Comparison of ENCODE assay signal across 29 cellular contexts in genomic region chr2:140552634-140553033, GRCh38.
"Had no signal": no experiment of that assay in that cellular context is flagged by ENCODE, and none has a peak within 500 bp of the region (broad histone marks: within the 10 kb centered on the region; RNA-seq: fewer than 3 reads in every experiment).

No MANE protein-coding gene starts in this region.

- H3K27me3 Mint-ChIP-seq: stimulated activated memory B cell treated with anti-CD40 and anti-IgM and Interleukin-4, amounts not matched to agents 10 μg/mL and 1 μg/mL and 100 μg/mL, for 72 hours; stimulated activated naive B cell treated with anti-CD40 and anti-IgM and Interleukin-4, amounts not matched to agents 10 μg/mL and 1 μg/mL and 100 μg/mL, for 72 hours; stimulated activated naive CD8-positive, alpha-beta T cell treated with anti-CD3 and anti-CD28 coated beads, Interleukin-15, amount 100 ng/mL, for 72 hours; stimulated activated naive CD8-positive, alpha-beta T cell treated with anti-CD3 and anti-CD28 coated beads, Interleukin-15, Interleukin-2, amounts not matched to agents 100 ng/mL and 50 ng/mL, for 24 hours had no signal

- H3K9me3 ChIP-seq: stomach, suprapubic skin, testis, thoracic aorta, thyroid gland, tibial artery, tibial nerve, transverse colon, upper lobe of left lung, upper lobe of right lung, uterus, vagina had no signal

- H3K27ac ChIP-seq: stomach, suprapubic skin, testis, thoracic aorta, thyroid gland, tibial artery, tibial nerve, transverse colon, upper lobe of left lung, upper lobe of right lung, uterus, vagina had no signal

- H3K27ac Mint-ChIP-seq: stimulated activated effector memory CD8-positive, alpha-beta T cell treated with anti-CD3 and anti-CD28 coated beads, Interleukin-12 subunit alpha, Interleukin-12 subunit beta, amount 100 ng/mL, for 72 hours; stimulated activated memory B cell treated with anti-CD40 and anti-IgM and Interleukin-4, amounts not matched to agents 10 μg/mL and 1 μg/mL and 100 μg/mL, for 72 hours; stimulated activated naive B cell treated with anti-CD40 and anti-IgM and Interleukin-4, amounts not matched to agents 10 μg/mL and 1 μg/mL and 100 μg/mL, for 72 hours; stimulated activated naive CD8-positive, alpha-beta T cell treated with anti-CD3 and anti-CD28 coated beads, Interleukin-15, amount 100 ng/mL, for 72 hours; stimulated activated naive CD8-positive, alpha-beta T cell treated with anti-CD3 and anti-CD28 coated beads, Interleukin-15, Interleukin-2, amounts not matched to agents 100 ng/mL and 50 ng/mL, for 24 hours; type B pancreatic cell had no signal

- H3K9me3 Mint-ChIP-seq: stimulated activated memory B cell treated with anti-CD40 and anti-IgM and Interleukin-4, amounts not matched to agents 10 μg/mL and 1 μg/mL and 100 μg/mL, for 72 hours; stimulated activated naive B cell treated with anti-CD40 and anti-IgM and Interleukin-4, amounts not matched to agents 10 μg/mL and 1 μg/mL and 100 μg/mL, for 72 hours had no signal

- H3K4me1 ChIP-seq: stomach, suprapubic skin, testis, thyroid gland, tibial artery, tibial nerve, transverse colon, upper lobe of left lung, upper lobe of right lung, uterus, vagina had no signal

- H3K4me3 ChIP-seq: stomach, suprapubic skin, testis, thoracic aorta, thyroid gland, tibial artery, tibial nerve, transverse colon, upper lobe of left lung, upper lobe of right lung, uterus, vagina had no signal

- ATAC-seq: stimulated activated effector memory CD8-positive, alpha-beta T cell treated with anti-CD3 and anti-CD28 coated beads, Interleukin-12 subunit alpha, Interleukin-12 subunit beta, amount 100 ng/mL, for 72 hours; stimulated activated memory B cell treated with anti-CD40 and anti-IgM and Interleukin-4, amounts not matched to agents 10 μg/mL and 1 μg/mL and 100 μg/mL, for 72 hours; stimulated activated naive B cell treated with anti-CD40 and anti-IgM and Interleukin-4, amounts not matched to agents 10 μg/mL and 1 μg/mL and 100 μg/mL, for 72 hours; stimulated activated naive CD8-positive, alpha-beta T cell treated with anti-CD3 and anti-CD28 coated beads, Interleukin-15, amount 100 ng/mL, for 72 hours; stimulated activated naive CD8-positive, alpha-beta T cell treated with anti-CD3 and anti-CD28 coated beads, Interleukin-15, Interleukin-2, amounts not matched to agents 100 U/mL and 50 U/mL, for 24 hours; upper lobe of right lung had no signal

- DNase-seq: stimulated activated CD4-positive, alpha-beta T cell treated with anti-CD3 and anti-CD28 coated beads, Interleukin-2, amount 100 ng/mL, for 48 hours; stimulated activated CD4-positive, alpha-beta T cell treated with anti-CD3 and anti-CD28 coated beads, Interleukin-4, amount 100 ng/mL, for 1 hour; stimulated activated CD4-positive, alpha-beta T cell treated with anti-CD3 and anti-CD28 coated beads, Interleukin-4, amount 100 ng/mL, for 24 hours; stimulated activated CD4-positive, alpha-beta T cell treated with anti-CD3 and anti-CD28 coated beads, Interleukin-4, amount 100 ng/mL, for 4 hours; stimulated activated CD8-positive, alpha-beta memory T cell treated with anti-CD3 and anti-CD28 coated beads, Interleukin-4, amount 100 ng/mL, for 48 hours; stimulated activated naive B cell treated with anti-CD40 and anti-IgM and Interleukin-4, amounts not matched to agents 10 μg/mL and 1 μg/mL and 100 μg/mL, for 72 hours; stimulated activated naive CD4-positive, alpha-beta T cell; stimulated activated naive CD4-positive, alpha-beta T cell treated with Interleukin-2 at 50 U/mL for 16 hours; stimulated activated naive CD8-positive, alpha-beta T cell treated with anti-CD3 and anti-CD28 coated beads, Interleukin-15, amount 100 ng/mL, for 72 hours; stimulated activated naive CD8-positive, alpha-beta T cell treated with anti-CD3 and anti-CD28 coated beads, Interleukin-15, Interleukin-2, amounts not matched to agents 100 U/mL and 50 U/mL, for 24 hours; stomach; substantia nigra; testis; thyroid gland; tibial artery; transverse colon; trophoblast cell; upper lobe of left lung; upper lobe of right lung; uterus had no signal

- H3K36me3 Mint-ChIP-seq: stimulated activated effector memory CD8-positive, alpha-beta T cell treated with anti-CD3 and anti-CD28 coated beads, Interleukin-12 subunit alpha, Interleukin-12 subunit beta, amount 100 ng/mL, for 72 hours; stimulated activated memory B cell treated with anti-CD40 and anti-IgM and Interleukin-4, amounts not matched to agents 10 μg/mL and 1 μg/mL and 100 μg/mL, for 72 hours; stimulated activated naive B cell treated with anti-CD40 and anti-IgM and Interleukin-4, amounts not matched to agents 10 μg/mL and 1 μg/mL and 100 μg/mL, for 72 hours; type B pancreatic cell had no signal

- H3K36me3 ChIP-seq: stomach, suprapubic skin, thoracic aorta, thyroid gland, tibial artery, tibial nerve, transverse colon, upper lobe of left lung, upper lobe of right lung, uterus, vagina had no signal

- FAIRE-seq: urothelium cell line had no signal

- H3K27me3 ChIP-seq: stomach, suprapubic skin, testis, thyroid gland, tibial artery, tibial nerve, transverse colon, upper lobe of left lung, upper lobe of right lung, uterus, vagina had no signal

- H3K4me1 Mint-ChIP-seq: stimulated activated effector memory CD8-positive, alpha-beta T cell treated with anti-CD3 and anti-CD28 coated beads, Interleukin-12 subunit alpha, Interleukin-12 subunit beta, amount 100 ng/mL, for 72 hours; stimulated activated memory B cell treated with anti-CD40 and anti-IgM and Interleukin-4, amounts not matched to agents 10 μg/mL and 1 μg/mL and 100 μg/mL, for 72 hours; stimulated activated naive B cell treated with anti-CD40 and anti-IgM and Interleukin-4, amounts not matched to agents 10 μg/mL and 1 μg/mL and 100 μg/mL, for 72 hours; stimulated activated naive CD8-positive, alpha-beta T cell treated with anti-CD3 and anti-CD28 coated beads, Interleukin-15, amount 100 ng/mL, for 72 hours had no signal

- H3K4me3 Mint-ChIP-seq: stimulated activated effector memory CD8-positive, alpha-beta T cell treated with anti-CD3 and anti-CD28 coated beads, Interleukin-12 subunit alpha, Interleukin-12 subunit beta, amount 100 ng/mL, for 72 hours; stimulated activated memory B cell treated with anti-CD40 and anti-IgM and Interleukin-4, amounts not matched to agents 10 μg/mL and 1 μg/mL and 100 μg/mL, for 72 hours; stimulated activated naive B cell treated with anti-CD40 and anti-IgM and Interleukin-4, amounts not matched to agents 10 μg/mL and 1 μg/mL and 100 μg/mL, for 72 hours; stimulated activated naive CD8-positive, alpha-beta T cell treated with anti-CD3 and anti-CD28 coated beads, Interleukin-15, amount 100 ng/mL, for 72 hours; stimulated activated naive CD8-positive, alpha-beta T cell treated with anti-CD3 and anti-CD28 coated beads, Interleukin-15, Interleukin-2, amounts not matched to agents 100 ng/mL and 50 ng/mL, for 24 hours; type B pancreatic cell had no signal
